Comparison of ENCODE assay signal across 14 cellular contexts in the genomic region with DNA sequence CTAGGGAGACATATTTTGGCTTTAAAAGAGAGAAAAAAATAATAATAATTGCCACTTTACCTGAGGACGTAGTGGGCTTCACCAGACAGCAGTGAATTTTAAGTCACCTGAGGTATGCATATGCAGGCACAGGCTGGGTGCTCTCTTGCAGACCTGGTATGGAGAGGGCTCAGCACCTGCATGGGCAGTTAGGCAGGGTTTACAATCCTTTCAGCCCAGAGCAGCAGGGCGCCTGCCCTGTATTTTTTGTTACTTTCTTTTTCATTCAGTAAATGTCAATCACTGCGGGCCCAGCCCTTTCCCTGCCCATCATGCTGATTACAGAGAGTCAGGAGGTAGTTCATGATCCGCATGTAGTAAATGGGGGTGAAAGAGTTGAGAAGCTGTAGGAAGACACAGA.
A peak's percentile ranks its signal among the peaks of the same experiment; 100 is the strongest.
DNase-seq lines count a peak whose midpoint lies in the region; ATAC-seq and TF ChIP-seq lines count a peak whose summit lies in the region.
"Had no signal": no experiment of that assay in that cellular context is flagged by ENCODE, and none has a peak within 500 bp of the region (broad histone marks: within the 10 kb centered on the region; RNA-seq: fewer than 3 reads in every experiment).

No MANE protein-coding gene starts in this region.

- H3K9me3 Mint-ChIP-seq in activated CD4-positive, alpha-beta T cell treated with anti-CD3 and anti-CD28 coated beads for 36 hours (ENCODE audit: low read depth): no peaks in the 10 kb centered on the region
- H3K9me3 Mint-ChIP-seq in GM23338 (no peaks in the 10 kb centered on the region; the same call in 2 of the 3 replicates), nephron progenitor cell (no peaks in the 10 kb centered on the region)
- H3K9me3 Mint-ChIP-seq in central memory CD8-positive, alpha-beta T cell: no peaks in the 10 kb centered on the region

- no peak overlapping the region for H3K4me3 Mint-ChIP-seq in activated CD4-positive, alpha-beta T cell treated with anti-CD3 and anti-CD28 coated beads for 36 hours
- no peak overlapping the region for H3K4me3 Mint-ChIP-seq in GM23338
- H3K4me3 Mint-ChIP-seq in central memory CD8-positive, alpha-beta T cell: no peak overlapping the region
- no peak overlapping the region for H3K4me3 Mint-ChIP-seq in nephron progenitor cell

- H3K27me3 ChIP-seq in GM23338 (ENCODE audit: insufficient read depth): no peaks in the 10 kb centered on the region
- H3K27me3 ChIP-seq: BLaER1 had no signal

- H3F3A ChIP-seq in GM23338 (replicated peaks; ENCODE audit: low read depth): no peaks in the 10 kb centered on the region

- H3K4me3 ChIP-seq in GM23338: no peak overlapping the region
- H3K4me3 ChIP-seq: BLaER1 had no signal

- CTCF ChIA-PET in activated CD4-positive, alpha-beta T cell treated with anti-CD3 and anti-CD28 coated beads for 36 hours (lab: Charles Lee): interaction anchor here (0.7 to 1.1 kb wide), 2 partner anchors 9 to 257 kb away, joined by 4 to 5 read pairs; no protein-coding TSS in a partner anchor

- H3K79me2 ChIP-seq in GM23338 (replicated peaks; ENCODE audit: insufficient read depth): no peaks in the 10 kb centered on the region

- no peak overlapping the region for H2AFZ ChIP-seq in GM23338

- no peaks in the 10 kb centered on the region for H3K9me2 ChIP-seq in GM23338 (ENCODE audit: insufficient read depth)

- no peaks in the 10 kb centered on the region for H3K27me3 Mint-ChIP-seq in activated CD4-positive, alpha-beta T cell treated with anti-CD3 and anti-CD28 coated beads for 36 hours
- peaks cover 5% of the 10 kb centered on the region for H3K27me3 Mint-ChIP-seq in GM23338 (ENCODE audit: insufficient read depth, low read depth, poor library complexity)
- no peaks in the 10 kb centered on the region for H3K27me3 Mint-ChIP-seq in central memory CD8-positive, alpha-beta T cell
- peaks cover 7% of the 10 kb centered on the region for H3K27me3 Mint-ChIP-seq in nephron progenitor cell (ENCODE audit: low read depth, poor library complexity)

- H4K20me1 ChIP-seq in GM23338 (replicated peaks; ENCODE audit: insufficient read depth): no peaks in the 10 kb centered on the region
- H4K20me1 ChIP-seq: BLaER1 had no signal

- 0 out of 2 replicates have a peak overlapping the region, but pooled peaks have one; percentile 63 for H3K27ac ChIP-seq in GM23338 (ENCODE audit: low read depth)
- H3K27ac ChIP-seq: BLaER1 had no signal

- no peak for DNase-seq in activated CD4-positive, alpha-beta T cell treated with anti-CD3 and anti-CD28 coated beads for 36 hours
- DNase-seq in activated CD4-positive, alpha-beta T cell treated with anti-CD3 and anti-CD28 coated beads for 48 hours: no peak
- DNase-seq in GM23338 (ENCODE audit: low spot score) (peak; percentile 45), nephron progenitor cell (no peak)
- no peak for DNase-seq in central memory CD8-positive, alpha-beta T cell (ENCODE audit: low spot score in 2 of 2)
- DNase-seq: 8988T, NCI-H1694, NCI-H446 treated with DMSO at 0.1 percent for 48 hours, SHP77 treated with DMSO at 0.1 percent for 48 hours had no signal

- H3K27ac Mint-ChIP-seq in activated CD4-positive, alpha-beta T cell treated with anti-CD3 and anti-CD28 coated beads for 36 hours: peak overlapping the region; percentile 43
- peak overlapping the region; percentile 18; the same call in 1 of the 2 replicates for H3K27ac Mint-ChIP-seq in GM23338
- peak overlapping the region; percentile 61 for H3K27ac Mint-ChIP-seq in central memory CD8-positive, alpha-beta T cell (ENCODE audit: low read depth)
- peak overlapping the region; percentile 19 for H3K27ac Mint-ChIP-seq in nephron progenitor cell

- no peak for TF ChIP-seq CTCF in GM23338 (conservative IDR thresholded peaks at IDR 0.05; ENCODE audit: low read depth in 2 of 2)
- TF ChIP-seq CTCF in nephron progenitor cell (IDR thresholded peaks at IDR 0.05): no peak

- POLR2A ChIA-PET in activated CD4-positive, alpha-beta T cell treated with anti-CD3 and anti-CD28 coated beads for 36 hours (lab: Charles Lee): no interaction called here

- H3K4me1 Mint-ChIP-seq in activated CD4-positive, alpha-beta T cell treated with anti-CD3 and anti-CD28 coated beads for 36 hours: peaks cover 30% of the 10 kb centered on the region
- H3K4me1 Mint-ChIP-seq in GM23338: peaks cover 29% of the 10 kb centered on the region
- peaks cover 20% of the 10 kb centered on the region for H3K4me1 Mint-ChIP-seq in central memory CD8-positive, alpha-beta T cell
- no peaks in the 10 kb centered on the region for H3K4me1 Mint-ChIP-seq in nephron progenitor cell

- H3K36me3 Mint-ChIP-seq in activated CD4-positive, alpha-beta T cell treated with anti-CD3 and anti-CD28 coated beads for 36 hours (ENCODE audit: low read depth): no peaks in the 10 kb centered on the region
- no peaks in the 10 kb centered on the region for H3K36me3 Mint-ChIP-seq in GM23338 (ENCODE audit: low read depth)
- H3K36me3 Mint-ChIP-seq in central memory CD8-positive, alpha-beta T cell (ENCODE audit: insufficient read depth): peaks cover 2% of the 10 kb centered on the region
- H3K36me3 Mint-ChIP-seq in nephron progenitor cell (ENCODE audit: low read depth): no peaks in the 10 kb centered on the region

- no peak for ATAC-seq in activated CD4-positive, alpha-beta T cell treated with anti-CD3 and anti-CD28 coated beads for 36 hours
- ATAC-seq in GM23338 (peak; percentile 87), HG03432 (IDR thresholded peaks at IDR 0.05; ENCODE audit: unreplicated experiment) (no peak), GM18519 (IDR thresholded peaks at IDR 0.05; ENCODE audit: low FRiP score, unreplicated experiment) (no peak), GM18868 (IDR thresholded peaks at IDR 0.05; ENCODE audit: unreplicated experiment) (no peak)
- ATAC-seq in central memory CD8-positive, alpha-beta T cell (replicated peaks; ENCODE audit: extremely low read depth, poor library complexity, severe bottlenecking): no peak
- ATAC-seq: HCT116 had no signal

- H3K36me3 ChIP-seq in GM23338 (ENCODE audit: insufficient read depth): no peaks in the 10 kb centered on the region
- H3K36me3 ChIP-seq: BLaER1 had no signal

- intact Hi-C loops in activated CD4-positive, alpha-beta T cell treated with anti-CD3 and anti-CD28 coated beads for 36 hours (cut with DNase I, micrococcal nuclease): loop anchor here (2.0 to 10.0 kb wide), 2 partner anchors 305 to 307 kb away; partner anchors contain the start of gene NPPC (in 2 of the 2)

- H3K4me2 ChIP-seq in GM23338: peak overlapping the region; percentile 58; the same call in 1 of the 2 replicates
- H3K4me2 ChIP-seq: BLaER1 had no signal

- H3K4me1 ChIP-seq in GM23338 (ENCODE audit: insufficient read depth): peaks cover 16% of the 10 kb centered on the region

TF ChIP-seq in GM23338, 12 proteins besides CTCF, POLR2A, EP300 and RAD21 (continues in another document):
- no peak for TF ChIP-seq EZH2phosphoT487 (IDR thresholded peaks at IDR 0.05; ENCODE audit: unreplicated experiment)
- TF ChIP-seq NANOG (IDR thresholded peaks at IDR 0.05; ENCODE audit: borderline replicate concordance): no peak
- no peak for TF ChIP-seq ZNF331 (CRISPR knock-in tag; IDR thresholded peaks at IDR 0.05; ENCODE audit: low read depth)
- TF ChIP-seq, protein P1, sequence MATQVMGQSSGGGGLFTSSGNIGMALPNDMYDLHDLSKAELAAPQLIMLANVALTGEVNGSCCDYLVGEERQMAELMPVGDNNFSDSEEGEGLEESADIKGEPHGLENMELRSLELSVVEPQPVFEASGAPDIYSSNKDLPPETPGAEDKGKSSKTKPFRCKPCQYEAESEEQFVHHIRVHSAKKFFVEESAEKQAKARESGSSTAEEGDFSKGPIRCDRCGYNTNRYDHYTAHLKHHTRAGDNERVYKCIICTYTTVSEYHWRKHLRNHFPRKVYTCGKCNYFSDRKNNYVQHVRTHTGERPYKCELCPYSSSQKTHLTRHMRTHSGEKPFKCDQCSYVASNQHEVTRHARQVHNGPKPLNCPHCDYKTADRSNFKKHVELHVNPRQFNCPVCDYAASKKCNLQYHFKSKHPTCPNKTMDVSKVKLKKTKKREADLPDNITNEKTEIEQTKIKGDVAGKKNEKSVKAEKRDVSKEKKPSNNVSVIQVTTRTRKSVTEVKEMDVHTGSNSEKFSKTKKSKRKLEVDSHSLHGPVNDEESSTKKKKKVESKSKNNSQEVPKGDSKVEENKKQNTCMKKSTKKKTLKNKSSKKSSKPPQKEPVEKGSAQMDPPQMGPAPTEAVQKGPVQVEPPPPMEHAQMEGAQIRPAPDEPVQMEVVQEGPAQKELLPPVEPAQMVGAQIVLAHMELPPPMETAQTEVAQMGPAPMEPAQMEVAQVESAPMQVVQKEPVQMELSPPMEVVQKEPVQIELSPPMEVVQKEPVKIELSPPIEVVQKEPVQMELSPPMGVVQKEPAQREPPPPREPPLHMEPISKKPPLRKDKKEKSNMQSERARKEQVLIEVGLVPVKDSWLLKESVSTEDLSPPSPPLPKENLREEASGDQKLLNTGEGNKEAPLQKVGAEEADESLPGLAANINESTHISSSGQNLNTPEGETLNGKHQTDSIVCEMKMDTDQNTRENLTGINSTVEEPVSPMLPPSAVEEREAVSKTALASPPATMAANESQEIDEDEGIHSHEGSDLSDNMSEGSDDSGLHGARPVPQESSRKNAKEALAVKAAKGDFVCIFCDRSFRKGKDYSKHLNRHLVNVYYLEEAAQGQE (IDR thresholded peaks at IDR 0.05; ENCODE audit: unreplicated experiment): no peak
- TF ChIP-seq EZH2 (IDR thresholded peaks at IDR 0.05; ENCODE audit: low read depth, unreplicated experiment): no peak
- TF ChIP-seq JUNB (IDR thresholded peaks at IDR 0.05; ENCODE audit: unreplicated experiment): no peak
- no peak for TF ChIP-seq CREB1 (CRISPR knock-in tag; IDR thresholded peaks at IDR 0.05; ENCODE audit: low read depth)
- no peak for TF ChIP-seq STAT1 (IDR thresholded peaks at IDR 0.05; ENCODE audit: unreplicated experiment)
- TF ChIP-seq POLR2AphosphoS5 (IDR thresholded peaks at IDR 0.05; ENCODE audit: low read depth): no peak
